Comparison of ENCODE assay signal across 34 cellular contexts in genomic region chr1:186298851-186299250, GRCh38. TPM values are rescaled to one million over a fixed set of nuclear protein-coding genes. Genes with fewer than 3 reads are reported as not detected.
"Had no signal": no experiment of that assay in that cellular context is flagged by ENCODE, and none has a peak within 500 bp of the region (broad histone marks: within the 10 kb centered on the region; RNA-seq: fewer than 3 reads in every experiment).

No MANE protein-coding gene starts in this region.

- FAIRE-seq: endometrium had no signal

- H3K27ac Mint-ChIP-seq: effector memory CD8-positive, alpha-beta T cell; immature natural killer cell; nephron; neural progenitor cell; progenitor cell of endocrine pancreas; stimulated activated naive CD8-positive, alpha-beta T cell treated with anti-CD3 and anti-CD28 coated beads, Interleukin-15, amount 100 ng/mL, for 72 hours had no signal

- H3K9me3 ChIP-seq: esophagus squamous epithelium, suprapubic skin, transverse colon, upper lobe of right lung, uterus had no signal

- H2AFZ ChIP-seq: neural progenitor cell, parathyroid adenoma had no signal

- H3K36me3 Mint-ChIP-seq: immature natural killer cell, neural progenitor cell had no signal

- H3K36me3 ChIP-seq: esophagus squamous epithelium, neural progenitor cell, suprapubic skin, transverse colon, upper lobe of right lung, uterus had no signal

- H3K4me3 Mint-ChIP-seq: effector memory CD8-positive, alpha-beta T cell; immature natural killer cell; nephron; neural progenitor cell; stimulated activated naive CD8-positive, alpha-beta T cell treated with anti-CD3 and anti-CD28 coated beads, Interleukin-15, amount 100 ng/mL, for 72 hours had no signal

- H3K27me3 ChIP-seq: esophagus squamous epithelium, neural progenitor cell, suprapubic skin, transverse colon, upper lobe of right lung, uterus had no signal

- H3K79me2 ChIP-seq: parathyroid adenoma had no signal

- H3K9me3 Mint-ChIP-seq: effector memory CD8-positive, alpha-beta T cell; nephron; neural progenitor cell; stimulated activated naive CD8-positive, alpha-beta T cell treated with anti-CD3 and anti-CD28 coated beads, Interleukin-15, amount 100 ng/mL, for 72 hours had no signal

- ATAC-seq: effector memory CD8-positive, alpha-beta T cell; left colon; left ventricle myocardium superior; naive thymus-derived CD4-positive, alpha-beta T cell; sciatic nerve; stimulated activated naive CD8-positive, alpha-beta T cell treated with anti-CD3 and anti-CD28 coated beads, Interleukin-15, amount 100 ng/mL, for 72 hours; upper lobe of right lung had no signal

- H3K4me2 ChIP-seq: neural progenitor cell, smooth muscle cell had no signal

- H3K27me3 Mint-ChIP-seq: naive thymus-derived CD4-positive, alpha-beta T cell; progenitor cell of endocrine pancreas; stimulated activated naive CD8-positive, alpha-beta T cell treated with anti-CD3 and anti-CD28 coated beads, Interleukin-15, amount 100 ng/mL, for 72 hours had no signal

- H3K4me1 ChIP-seq: esophagus squamous epithelium, neural progenitor cell, parathyroid adenoma, transverse colon, upper lobe of right lung, uterus had no signal

- H3K4me1 Mint-ChIP-seq: immature natural killer cell, nephron, neural progenitor cell had no signal

- DNase-seq: effector memory CD8-positive, alpha-beta T cell; erythroblast; esophagus squamous epithelium; foreskin melanocyte; glutamatergic neuron; hypothalamus; immature natural killer cell; islet precursor cell; kidney glomerular epithelial cell; left colon; left ventricle myocardium superior; mesendoderm; midbrain; naive thymus-derived CD4-positive, alpha-beta T cell; stimulated activated CD4-positive, alpha-beta T cell treated with anti-CD3 and anti-CD28 coated beads, Interleukin-12 subunit alpha, Interleukin-12 subunit beta, amount 100 ng/mL, for 4 hours; stimulated activated CD4-positive, alpha-beta T cell treated with anti-CD3 and anti-CD28 coated beads, Interleukin-1b, Interleukin-23, amount 100 ng/mL, for 48 hours; stimulated activated CD4-positive, alpha-beta T cell treated with anti-CD3 and anti-CD28 coated beads, Interleukin-4, amount 100 ng/mL, for 1 hour; stimulated activated CD8-positive, alpha-beta memory T cell treated with anti-CD3 and anti-CD28 coated beads, Interleukin-4, amount 100 ng/mL, for 48 hours; stimulated activated naive CD4-positive, alpha-beta T cell; stimulated activated naive CD8-positive, alpha-beta T cell treated with anti-CD3 and anti-CD28 coated beads, Interleukin-15, amount 100 ng/mL, for 72 hours; transverse colon; upper lobe of right lung; uterus had no signal

- H3K9ac ChIP-seq: neural progenitor cell, parathyroid adenoma had no signal

- H3K27ac ChIP-seq: coronary artery, esophagus squamous epithelium, neural progenitor cell, parathyroid adenoma, suprapubic skin, transverse colon, upper lobe of right lung, uterus had no signal

- H3K4me3 ChIP-seq: coronary artery, esophagus squamous epithelium, neural progenitor cell, smooth muscle cell, suprapubic skin, transverse colon, upper lobe of right lung, uterus had no signal

RNA-seq across cellular contexts. Expression of gene PRG4, which starts 2.8 kb away (rescaled TPM):
- total RNA-seq: dermis microvascular lymphatic vessel endothelial cell, left colon, lung microvascular endothelial cell, progenitor cell of endocrine pancreas, smooth muscle cell had no signal
- polyA plus RNA-seq: immature natural killer cell, smooth muscle cell had no signal
